8 cellular contexts compared by ENCODE assay signal in genomic region chr6:35731414-35731735, GRCh38. TPM values are rescaled to one million over a fixed set of nuclear protein-coding genes. Genes with fewer than 3 reads are reported as not detected.
DNase-seq lines count a peak whose midpoint lies in the region; ATAC-seq and TF ChIP-seq lines count a peak whose summit lies in the region.

No MANE protein-coding gene starts in this region.

- H3K9me3 ChIP-seq in left lung, result no peaks in the 10 kb centered on the region

- no peaks in the 10 kb centered on the region for H3K36me3 Mint-ChIP-seq in activated CD4-positive, alpha-beta T cell treated with anti-CD3 and anti-CD28 coated beads, Interleukin-2, amount 10 ng/mL, durations not matched to agents 7 days and 5 days (ENCODE audit: low read depth)

- intact Hi-C loops in left lung (cut with DNase I), result loop anchor here in 1 of 2 donors (10.0 kb wide), 1 partner anchor 147 kb away; no protein-coding TSS in a partner anchor

- CTCF ChIA-PET in activated CD4-positive, alpha-beta T cell treated with anti-CD3 and anti-CD28 coated beads, Interleukin-2, amount 10 ng/mL, durations not matched to agents 7 days and 5 days (lab: Charles Lee), result interaction anchor here (0.6 kb wide), 2 partner anchors 211 to 1541 kb away, joined by 3 read pairs; no protein-coding TSS in a partner anchor

- H3K27ac ChIP-seq in coronary artery (peak overlapping the region; percentile 100), left lung (peak overlapping the region; percentile 98 to 99)

- no peaks in the 10 kb centered on the region for H3K9me3 Mint-ChIP-seq in activated CD4-positive, alpha-beta T cell treated with anti-CD3 and anti-CD28 coated beads, Interleukin-2, amount 10 ng/mL, durations not matched to agents 7 days and 5 days

- no peaks in the 10 kb centered on the region for H3K27me3 ChIP-seq in left lung

- H3K4me1 Mint-ChIP-seq in activated CD4-positive, alpha-beta T cell treated with anti-CD3 and anti-CD28 coated beads, Interleukin-2, amount 10 ng/mL, durations not matched to agents 7 days and 5 days, result peaks cover 81% of the 10 kb centered on the region

- no peaks in the 10 kb centered on the region for H3K36me3 ChIP-seq in left lung

- POLR2A ChIA-PET in activated CD4-positive, alpha-beta T cell treated with anti-CD3 and anti-CD28 coated beads, Interleukin-2, amount 10 ng/mL, durations not matched to agents 7 days and 5 days (lab: Charles Lee), result no interaction called here

- peak; percentile 79 for DNase-seq in AG08395 (ENCODE audit: low spot score)
- peak; percentile 95 for DNase-seq in NCI-H510A treated with DMSO at 0.1 percent for 48 hours (lab: John Stamatoyannopoulos, UW)
- peak; percentile 97 for DNase-seq in activated CD4-positive, alpha-beta T cell treated with anti-CD3 and anti-CD28 coated beads, Interleukin-2, amount 10 ng/mL, durations not matched to agents 7 days and 5 days
- peak; percentile 98 for DNase-seq in coronary artery (ENCODE audit: low spot score)
- DNase-seq in left lung, result peak; percentile 95 to 98
- peak; percentile 90 for DNase-seq in stimulated activated CD4-positive, alpha-beta T cell treated with anti-CD3 and anti-CD28 coated beads, Interleukin-2, amount 100 ng/mL, for 4 hours (ENCODE audit: low read depth)

- H3K4me3 ChIP-seq in coronary artery, result peak overlapping the region; percentile 78
- H3K4me3 ChIP-seq in left lung, result peak overlapping the region; percentile 62 to 67

- peak overlapping the region; percentile 88 for H3K4me3 Mint-ChIP-seq in activated CD4-positive, alpha-beta T cell treated with anti-CD3 and anti-CD28 coated beads, Interleukin-2, amount 10 ng/mL, durations not matched to agents 7 days and 5 days

- H3K4me1 ChIP-seq in left lung, result peaks cover 51 to 91% of the 10 kb centered on the region in 2 donors

- H3K27me3 Mint-ChIP-seq in activated CD4-positive, alpha-beta T cell treated with anti-CD3 and anti-CD28 coated beads, Interleukin-2, amount 10 ng/mL, durations not matched to agents 7 days and 5 days, result no peaks in the 10 kb centered on the region

- TF ChIP-seq CTCF in coronary artery (IDR thresholded peaks at IDR 0.05) (no peak), left lung (IDR thresholded peaks at IDR 0.05) (no peak)

- peak overlapping the region; percentile 99 for H3K27ac Mint-ChIP-seq in activated CD4-positive, alpha-beta T cell treated with anti-CD3 and anti-CD28 coated beads, Interleukin-2, amount 10 ng/mL, durations not matched to agents 7 days and 5 days

- peak; percentile 52 for ATAC-seq in GM18907 (IDR thresholded peaks at IDR 0.05; ENCODE audit: unreplicated experiment)
- peak; percentile 58 for ATAC-seq in HG03135 (IDR thresholded peaks at IDR 0.05; ENCODE audit: unreplicated experiment)
- peak; percentile 65 for ATAC-seq in left lung

RNA-seq across cellular contexts. Expression of gene ARMC12, which starts 5.5 kb away (rescaled TPM):
- 1 to 10 TPM; 1.2 to 1.6 TPM for total RNA-seq in activated CD4-positive, alpha-beta T cell treated with anti-CD3 and anti-CD28 coated beads, Interleukin-2, amount 10 ng/mL, durations not matched to agents 7 days and 5 days
- total RNA-seq in left lung, result under 1 TPM; 0.45 to 0.90 TPM

RNA-seq across cellular contexts. Expression of gene FKBP5, which starts 42.7 kb away (rescaled TPM):
- total RNA-seq in activated CD4-positive, alpha-beta T cell treated with anti-CD3 and anti-CD28 coated beads, Interleukin-2, amount 10 ng/mL, durations not matched to agents 7 days and 5 days, result 100 to 1,000 TPM in 1 of 2 experiments, 10 to 100 TPM in 1; 94.2 to 100 TPM
- total RNA-seq in left lung, result 100 to 1,000 TPM; 114 to 139 TPM

RNA-seq across cellular contexts. Expression of gene CLPSL2, which starts 45.0 kb away (rescaled TPM):
- not detected for total RNA-seq in activated CD4-positive, alpha-beta T cell treated with anti-CD3 and anti-CD28 coated beads, Interleukin-2, amount 10 ng/mL, durations not matched to agents 7 days and 5 days
- total RNA-seq in left lung, result not detected

RNA-seq across cellular contexts. Expression of gene CLPSL1, which starts 49.4 kb away (rescaled TPM):
- not detected for total RNA-seq in activated CD4-positive, alpha-beta T cell treated with anti-CD3 and anti-CD28 coated beads, Interleukin-2, amount 10 ng/mL, durations not matched to agents 7 days and 5 days
- total RNA-seq in left lung, result not detected

Comparison
In these comparisons a context has a peak if more than half of its experiments do, and no peak if none do; other contexts are left out.
1. Peak in every context shown above with its lines: DNase-seq, ATAC-seq, H3K4me3 ChIP-seq and H3K27ac ChIP-seq.